8 cellular contexts compared by ENCODE assay signal in genomic region chr5:31853398-31854135, GRCh38.
DNase-seq lines count a peak whose midpoint lies in the region; ATAC-seq and TF ChIP-seq lines count a peak whose summit lies in the region.

No MANE protein-coding gene starts in this region.

- H3K9ac ChIP-seq in subcutaneous abdominal adipose tissue (ENCODE audit: low read length in 5 of 5): peak overlapping the region in 1 of 5 donors; percentile 35

- H3K9me3 ChIP-seq in breast epithelium: peaks cover 1 to 4% of the 10 kb centered on the region in 2 donors
- peaks cover 0 to under 1% (median 0%) of the 10 kb centered on the region in 5 donors for H3K9me3 ChIP-seq in subcutaneous abdominal adipose tissue (ENCODE audit: control insufficient read depth in 5 of 5, low read length in 5 of 5)

- H3K4me3 ChIP-seq in breast epithelium: peak overlapping the region in 2 of 3 donors; percentile 72 to 86
- H3K4me3 ChIP-seq in subcutaneous abdominal adipose tissue (ENCODE audit: low read depth in 1 of 5, low read length in 5 of 5): peak overlapping the region in 2 of 5 donors; percentile 78 to 82

- no peak for TF ChIP-seq CTCF in breast epithelium (IDR thresholded peaks at IDR 0.05)

- intact Hi-C loops in breast epithelium (cut with DNase I; ENCODE audit: low total_unique reads): no loop called here

- H3K36me3 ChIP-seq in breast epithelium (no peaks in the 10 kb centered on the region), subcutaneous abdominal adipose tissue (ENCODE audit: control insufficient read depth in 5 of 5, insufficient read depth in 5 of 5, low read length in 5 of 5) (peaks cover 0 to 4% (median 0%) of the 10 kb centered on the region in 5 donors)

- ATAC-seq in HG02678 (IDR thresholded peaks at IDR 0.05; ENCODE audit: unreplicated experiment): no peak

- DNase-seq in NCI-H82 (lab: John Stamatoyannopoulos, UW): peak; percentile 16
- no peak for DNase-seq in NCI-H82 treated with DMSO at 0.1 percent for 48 hours (lab: John Stamatoyannopoulos, UW; ENCODE audit: unreplicated experiment)
- DNase-seq in breast epithelium (ENCODE audit: low spot score in 2 of 2): peak in 1 of 2 donors; percentile 23
- DNase-seq in left kidney (ENCODE audit: low read depth, low spot score): peak; percentile 41
- no peak for DNase-seq in ureter (ENCODE audit: low spot score)
- DNase-seq in GM03348 (ENCODE audit: low spot score): no peak

- H3K27ac ChIP-seq in breast epithelium: peak overlapping the region; percentile 61 to 78
- H3K27ac ChIP-seq in subcutaneous abdominal adipose tissue (ENCODE audit: low read depth, low read length): peak overlapping the region; percentile 95

- no peak for TF ChIP-seq POLR2A in breast epithelium (IDR thresholded peaks at IDR 0.05)

- H3K27me3 ChIP-seq in breast epithelium (no peaks in the 10 kb centered on the region), subcutaneous abdominal adipose tissue (ENCODE audit: control insufficient read depth in 5 of 5, insufficient read depth in 4 of 5, low read length in 5 of 5) (no peaks in the 10 kb centered on the region)

- no peaks in the 10 kb centered on the region for H3K4me1 ChIP-seq in breast epithelium
- H3K4me1 ChIP-seq in subcutaneous abdominal adipose tissue (ENCODE audit: control insufficient read depth in 5 of 5, insufficient read depth in 5 of 5, low read length in 5 of 5): peaks cover 4 to 46% (median 25%) of the 10 kb centered on the region in 5 donors

Comparison
In these comparisons a context has a peak if more than half of its experiments do, and no peak if none do; other contexts are left out.
1. DNase-seq: peak in NCI-H82 (single experiment) and left kidney (single experiment); none in NCI-H82 treated with DMSO at 0.1 percent for 48 hours (single experiment), ureter (single experiment) and GM03348 (single experiment).